8 cellular contexts compared by ENCODE assay signal in the genomic region with DNA sequence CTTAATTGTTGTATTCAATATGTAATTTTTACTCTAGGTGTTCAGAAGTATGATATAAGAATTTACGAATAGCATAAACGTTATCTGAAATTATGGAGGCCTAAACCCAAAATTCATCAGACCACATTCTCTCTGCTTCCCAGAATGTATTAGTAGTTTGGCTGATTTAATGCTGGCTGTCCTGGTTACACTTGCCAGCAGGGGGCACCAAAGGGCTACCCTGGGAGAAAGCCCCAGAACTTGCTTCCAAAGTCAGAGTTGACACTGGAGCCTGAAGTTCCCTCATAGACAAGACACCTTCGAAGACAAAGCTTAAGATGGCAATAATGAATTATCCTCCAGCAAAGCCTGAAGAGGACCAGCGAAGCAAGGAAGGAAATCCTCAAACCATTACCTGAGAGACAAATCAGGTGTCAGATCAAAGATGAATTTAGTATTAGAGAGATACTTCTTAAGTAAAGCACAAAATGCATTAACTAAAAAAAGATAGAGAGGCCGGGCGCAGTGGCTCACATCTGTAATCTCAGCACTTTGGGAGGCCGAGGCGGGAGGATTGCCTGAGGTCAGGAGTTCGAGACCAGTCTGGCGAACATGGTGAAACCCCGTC. TPM values are rescaled to one million over a fixed set of nuclear protein-coding genes. Genes with fewer than 3 reads are reported as not detected.
DNase-seq lines count a peak whose midpoint lies in the region; ATAC-seq and TF ChIP-seq lines count a peak whose summit lies in the region.

No MANE protein-coding gene starts in this region.

- intact Hi-C loops in left lung (cut with DNase I) = no loop called here

- H3K4me1 ChIP-seq in left lung = no peaks in the 10 kb centered on the region

- no peaks in the 10 kb centered on the region for H3K27me3 ChIP-seq in left lung

- in situ Hi-C loops in G401 (cut with HindIII; ENCODE audit: low sequenced_read_pairs) (no loop called here), astrocyte of the cerebellum (cut with HindIII; ENCODE audit: low sequenced_read_pairs) (no loop called here)

- peak; percentile 23 for DNase-seq in G401 (ENCODE audit: low spot score)
- no peak for DNase-seq in HFF-Myc (ENCODE audit: extremely low read depth, low read depth)
- DNase-seq in T follicular helper cell (ENCODE audit: low read depth) = peak; percentile 54
- DNase-seq in astrocyte of the cerebellum (ENCODE audit: low read depth) = no peak
- peak; percentile 50 to 77 for DNase-seq in left lung
- peak; percentile 12 to 16 for DNase-seq in stimulated activated CD8-positive, alpha-beta memory T cell treated with anti-CD3 and anti-CD28 coated beads, Interleukin-15, amount 100 ng/mL, for 48 hours (ENCODE audit: low read depth in 2 of 2)
- DNase-seq in NCI-H446 (lab: John Stamatoyannopoulos, UW) = no peak

- no peaks in the 10 kb centered on the region for H3K36me3 ChIP-seq in left lung

- no peaks in the 10 kb centered on the region for H3K9me3 ChIP-seq in left lung

- H3K4me3 ChIP-seq in HFF-Myc (replicated peaks; ENCODE audit: low read depth, low read length) (no peak overlapping the region), astrocyte of the cerebellum (ENCODE audit: low read depth, low read length) (no peak overlapping the region), left lung (no peak overlapping the region)

- no peak overlapping the region for H3K27ac ChIP-seq in left lung

- TF ChIP-seq CTCF in HFF-Myc (IDR thresholded peaks at IDR 0.05; ENCODE audit: low read depth, low read length, missing control alignments) (peak; percentile 69), astrocyte of the cerebellum (IDR thresholded peaks at IDR 0.05; ENCODE audit: low read depth, low read length, missing control alignments) (peak; percentile 63), left lung (IDR thresholded peaks at IDR 0.05) (peak; percentile 58 to 73)

- ATAC-seq in left lung = peak; percentile 83
- no peak for ATAC-seq in GM19452 (IDR thresholded peaks at IDR 0.05; ENCODE audit: unreplicated experiment)

RNA-seq across cellular contexts. Expression of a gene that starts 11.3 kb away (rescaled TPM):
- total RNA-seq in G401 (2014; rRNA removed; shearing (Covaris generic)) = 0.06 TPM in 1 of 2 replicates, not detected in the other
- total RNA-seq in left lung = 10 to 100 TPM; 38.0 to 85.9 TPM

RNA-seq across cellular contexts. Expression of a gene that starts 58.0 kb away (rescaled TPM):
- not detected in 2 replicates for total RNA-seq in G401 (2014; rRNA removed; shearing (Covaris generic))
- total RNA-seq in left lung = not detected

Comparison
In these comparisons a context has a peak if more than half of its experiments do, and no peak if none do; other contexts are left out.
1. DNase-seq: peak in G401 (single experiment), T follicular helper cell (single experiment), left lung (2 of 2) and stimulated activated CD8-positive, alpha-beta memory T cell treated with anti-CD3 and anti-CD28 coated beads, Interleukin-15, amount 100 ng/mL, for 48 hours (2 of 2); none in HFF-Myc (single experiment), astrocyte of the cerebellum (single experiment) and NCI-H446 (0 of 2).
2. RNA of a gene that starts 11.3 kb away (total RNA-seq): 38.0 to 85.9 TPM in left lung; 0.06 TPM in G401; every median in the first group is over 10 times any median in the second.
3. Peak in every context shown above with its lines, with median percentiles within 50 percentile points of each other: CTCF ChIP-seq.